ENCODE assay signal across 29 cellular contexts in genomic region chr13:30416471-30416870, GRCh38. TPM values are rescaled to one million over a fixed set of nuclear protein-coding genes. Genes with fewer than 3 reads are reported as not detected.
"Had no signal": no experiment of that assay in that cellular context is flagged by ENCODE, and none has a peak within 500 bp of the region (broad histone marks: within the 10 kb centered on the region; RNA-seq: fewer than 3 reads in every experiment).

No MANE protein-coding gene starts in this region.

- H3K27ac ChIP-seq: hepatocyte, neutrophil, testis, tibial nerve had no signal

- H3K4me2 ChIP-seq: hepatocyte had no signal

- ATAC-seq: left colon; sciatic nerve; stimulated activated naive CD8-positive, alpha-beta T cell treated with anti-CD3 and anti-CD28 coated beads, Interleukin-15, amount 100 ng/mL, for 72 hours had no signal

- H3K27me3 Mint-ChIP-seq: naive thymus-derived CD8-positive, alpha-beta T cell; stimulated activated naive B cell treated with anti-CD40 and anti-IgM and Interleukin-4, amounts not matched to agents 10 μg/mL and 1 μg/mL and 100 μg/mL, for 72 hours; stimulated activated naive CD8-positive, alpha-beta T cell treated with anti-CD3 and anti-CD28 coated beads, Interleukin-15, amount 100 ng/mL, for 72 hours had no signal

- H2AFZ ChIP-seq: hepatocyte had no signal

- H3K4me3 Mint-ChIP-seq: endodermal cell; stimulated activated naive CD8-positive, alpha-beta T cell treated with anti-CD3 and anti-CD28 coated beads, Interleukin-15, amount 100 ng/mL, for 72 hours had no signal

- H3K27ac Mint-ChIP-seq: endodermal cell; stimulated activated naive CD8-positive, alpha-beta T cell treated with anti-CD3 and anti-CD28 coated beads, Interleukin-15, amount 100 ng/mL, for 72 hours had no signal

- H3K36me3 ChIP-seq: neutrophil, spleen, tibial nerve had no signal

- H3K4me3 ChIP-seq: hepatocyte, mucosa of descending colon, spleen, testis, tibial nerve had no signal

- H3K27me3 ChIP-seq: hepatocyte, neutrophil, spleen, testis, tibial nerve had no signal

- H3K79me2 ChIP-seq: hepatocyte had no signal

- FAIRE-seq: endothelial cell of umbilical vein, kidney had no signal

- DNase-seq: dermis blood vessel endothelial cell; effector CD4-positive, alpha-beta T cell; endodermal cell; erythroblast; foreskin melanocyte; head of caudate nucleus; kidney; left colon; mucosa of descending colon; naive thymus-derived CD8-positive, alpha-beta T cell; spleen; stimulated activated CD4-positive, alpha-beta T cell treated with anti-CD3 and anti-CD28 coated beads, Interleukin-15, amount 100 ng/mL, for 24 hours; stimulated activated CD4-positive, alpha-beta T cell treated with anti-CD3 and anti-CD28 coated beads, Interleukin-1b, Interleukin-23, amount 100 ng/mL, for 48 hours; stimulated activated CD4-positive, alpha-beta T cell treated with anti-CD3 and anti-CD28 coated beads, Interleukin-4, amount 100 ng/mL, for 24 hours; stimulated activated naive B cell treated with anti-CD40 and anti-IgM and Interleukin-4, amounts not matched to agents 10 μg/mL and 1 μg/mL and 100 μg/mL, for 72 hours; stimulated activated naive CD8-positive, alpha-beta T cell treated with anti-CD3 and anti-CD28 coated beads, Interleukin-15, amount 100 ng/mL, for 72 hours; testis had no signal

- H3K9me3 Mint-ChIP-seq: endodermal cell; naive thymus-derived CD8-positive, alpha-beta T cell; stimulated activated naive B cell treated with anti-CD40 and anti-IgM and Interleukin-4, amounts not matched to agents 10 μg/mL and 1 μg/mL and 100 μg/mL, for 72 hours; stimulated activated naive CD8-positive, alpha-beta T cell treated with anti-CD3 and anti-CD28 coated beads, Interleukin-15, amount 100 ng/mL, for 72 hours had no signal

- H3K9me3 ChIP-seq: mucosa of descending colon, neutrophil, spleen, testis, tibial nerve had no signal

RNA-seq across cellular contexts. Expression of gene UBE2L5, which starts 5.8 kb away (rescaled TPM):
- total RNA-seq: dermis blood vessel endothelial cell; endodermal cell; endothelial cell of umbilical vein; hepatocyte; kidney; left colon; liver; lung microvascular endothelial cell; mucosa of descending colon; naive thymus-derived CD8-positive, alpha-beta T cell; osteoblast; pulmonary artery endothelial cell; skeletal muscle tissue; spleen; tibial nerve; ureter had no signal
- polyA plus RNA-seq: endothelial cell of umbilical vein; hepatocyte; naive thymus-derived CD8-positive, alpha-beta T cell; neural cell had no signal
